11 cellular contexts compared by ENCODE assay signal in the genomic region with DNA sequence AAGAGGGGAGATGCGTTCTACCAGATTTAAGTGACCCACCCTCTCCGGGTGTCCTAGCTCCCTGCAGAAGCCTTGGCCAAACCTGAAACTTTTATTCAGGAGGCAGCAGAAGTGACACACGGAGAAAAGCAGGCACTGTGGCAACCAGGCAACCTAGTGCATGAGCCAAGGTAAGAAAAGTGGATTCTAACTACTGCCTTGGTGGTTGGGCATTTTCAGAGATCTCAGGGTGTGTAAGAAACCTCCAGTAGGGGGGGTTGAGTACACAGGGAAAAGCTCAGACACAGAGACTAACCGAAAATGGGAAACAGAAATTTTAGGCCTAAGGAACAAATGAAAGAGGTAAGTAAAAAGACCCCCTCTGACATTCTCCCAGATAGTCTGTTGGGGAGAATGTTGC.
DNase-seq lines count a peak whose midpoint lies in the region; ATAC-seq, FAIRE-seq and TF ChIP-seq lines count a peak whose summit lies in the region.
"Had no signal": no experiment of that assay in that cellular context is flagged by ENCODE, and none has a peak within 500 bp of the region (broad histone marks: within the 10 kb centered on the region; RNA-seq: fewer than 3 reads in every experiment).

No MANE protein-coding gene starts in this region.

- CTCF ChIA-PET in PC-3 (lab: Charles Lee): interaction anchor here (0.6 kb wide), 2 partner anchors 43 to 142 kb away, joined by 3 read pairs; no protein-coding TSS in a partner anchor

- H3K9ac ChIP-seq in PC-3 (ENCODE audit: low read length): no peak overlapping the region

- DNase-seq in H54 (ENCODE audit: insufficient read length, low spot score) (no peak), PC-3 (peak; percentile 18), glomerular visceral epithelial cell (ENCODE audit: extremely low spot score) (peak; percentile 1), heart right ventricle (no peak), GM20000 (ENCODE audit: low spot score) (no peak)

- H3K36me3 ChIP-seq in PC-3 (ENCODE audit: low read depth, low read length): no peaks in the 10 kb centered on the region
- H3K36me3 ChIP-seq in heart right ventricle: no peaks in the 10 kb centered on the region

- 81 to 87% methylated on average over 4 of the region's 4 CpGs for WGBS in heart right ventricle, 2 donors

- no peaks in the 10 kb centered on the region for H3F3A ChIP-seq in PC-3 (ENCODE audit: low read length, unreplicated experiment)

- no peak overlapping the region for H3K4me2 ChIP-seq in PC-3 (ENCODE audit: low read length)

- H3K79me2 ChIP-seq in PC-3 (ENCODE audit: low read length): no peaks in the 10 kb centered on the region

- ATAC-seq in PC-3: peak; percentile 72
- no peak for ATAC-seq in heart right ventricle
- ATAC-seq in HG03095 (IDR thresholded peaks at IDR 0.05; ENCODE audit: unreplicated experiment): no peak
- no peak for ATAC-seq in GM18858 (IDR thresholded peaks at IDR 0.05; ENCODE audit: unreplicated experiment)
- ATAC-seq: CD8-positive, alpha-beta T cell had no signal

- H3K9me3 ChIP-seq in PC-3 (ENCODE audit: low read length): no peaks in the 10 kb centered on the region
- no peaks in the 10 kb centered on the region for H3K9me3 ChIP-seq in heart right ventricle

- no peaks in the 10 kb centered on the region for H3K9me2 ChIP-seq in PC-3 (replicated peaks; ENCODE audit: low read length)

- no peaks in the 10 kb centered on the region for H3K27me3 ChIP-seq in PC-3 (ENCODE audit: low read length)
- H3K27me3 ChIP-seq in heart right ventricle: no peaks in the 10 kb centered on the region

- peak; percentile 46 for TF ChIP-seq CTCF in C4-2B (conservative IDR thresholded peaks at IDR 0.05)
- TF ChIP-seq CTCF in PC-3 (conservative IDR thresholded peaks at IDR 0.05; ENCODE audit: low read depth, low read length): peak; percentile 32; the same call in 1 of the 2 replicates
- TF ChIP-seq CTCF in heart right ventricle (IDR thresholded peaks at IDR 0.05): peak in 1 of 9 donors; percentile 21
- TF ChIP-seq CTCF in GM20000 (IDR thresholded peaks at IDR 0.05; ENCODE audit: extremely low read depth, missing control alignments): no peak

- no peak for TF ChIP-seq POLR2A in H54 (IDR thresholded peaks at IDR 0.05; ENCODE audit: low read depth, low read length)

- no peaks in the 10 kb centered on the region for H3K4me1 ChIP-seq in PC-3 (ENCODE audit: insufficient read depth, low read length)
- H3K4me1 ChIP-seq in heart right ventricle: no peaks in the 10 kb centered on the region

- no peak overlapping the region for H2AFZ ChIP-seq in PC-3 (ENCODE audit: low read length)

- POLR2A ChIA-PET in PC-3 (lab: Charles Lee; ENCODE audit: unreplicated experiment): no interaction called here

- FAIRE-seq in H54 (lab: Jason Lieb, UNC): peak; percentile 71

- intact Hi-C loops in PC-3 (cut with micrococcal nuclease) (no loop called here), heart right ventricle (cut with DNase I) (no loop called here)

- no peak overlapping the region for H3K4me3 ChIP-seq in PC-3 (ENCODE audit: low read length)
- H3K4me3 ChIP-seq in heart right ventricle: no peak overlapping the region
- H3K4me3 ChIP-seq: lung, SK-N-MC had no signal

- no peaks in the 10 kb centered on the region for H4K20me1 ChIP-seq in PC-3 (ENCODE audit: low read length)

- H3K27ac ChIP-seq in C4-2B: peak overlapping the region; percentile 53
- H3K27ac ChIP-seq in PC-3 (ENCODE audit: low read length): no peak overlapping the region
- H3K27ac ChIP-seq in heart right ventricle: no peak overlapping the region
- H3K27ac ChIP-seq: SK-N-MC had no signal

- BruUV-seq in PC-3 (replicated peaks; lab: Mats Ljungman, UMichigan): no TSS peak

Comparison
In these comparisons a context has a peak if more than half of its experiments do, and no peak if none do; other contexts are left out.
1. DNase-seq: peak in PC-3 (single experiment) and glomerular visceral epithelial cell (single experiment); none in H54 (single experiment), heart right ventricle (0 of 2) and GM20000 (single experiment).